Comparison of ENCODE assay signal across 1 cellular context in the genomic region with DNA sequence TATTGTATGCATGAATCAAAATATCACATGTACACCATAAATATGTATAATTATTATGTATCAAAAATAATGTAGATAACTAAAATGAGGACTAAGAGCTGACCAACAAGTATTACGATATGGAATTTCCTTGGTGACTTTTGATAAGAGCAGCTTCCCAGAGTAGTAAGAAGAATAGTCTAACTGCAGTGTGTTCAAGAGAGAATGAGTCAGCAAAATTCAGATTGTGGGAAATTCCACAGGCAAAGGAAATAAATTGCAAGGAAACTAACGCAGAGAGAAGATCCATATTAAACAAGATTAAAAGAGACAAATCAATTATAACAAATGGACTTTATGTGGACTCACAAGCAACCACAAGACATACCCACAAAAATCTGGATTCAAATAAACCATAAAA.
TF ChIP-seq lines count a peak whose summit lies in the region.

No MANE protein-coding gene starts in this region.

TF ChIP-seq in GM23338, 12 proteins besides CTCF, POLR2A, EP300 and RAD21 (continued from another document):
- TF ChIP-seq, protein P1, sequence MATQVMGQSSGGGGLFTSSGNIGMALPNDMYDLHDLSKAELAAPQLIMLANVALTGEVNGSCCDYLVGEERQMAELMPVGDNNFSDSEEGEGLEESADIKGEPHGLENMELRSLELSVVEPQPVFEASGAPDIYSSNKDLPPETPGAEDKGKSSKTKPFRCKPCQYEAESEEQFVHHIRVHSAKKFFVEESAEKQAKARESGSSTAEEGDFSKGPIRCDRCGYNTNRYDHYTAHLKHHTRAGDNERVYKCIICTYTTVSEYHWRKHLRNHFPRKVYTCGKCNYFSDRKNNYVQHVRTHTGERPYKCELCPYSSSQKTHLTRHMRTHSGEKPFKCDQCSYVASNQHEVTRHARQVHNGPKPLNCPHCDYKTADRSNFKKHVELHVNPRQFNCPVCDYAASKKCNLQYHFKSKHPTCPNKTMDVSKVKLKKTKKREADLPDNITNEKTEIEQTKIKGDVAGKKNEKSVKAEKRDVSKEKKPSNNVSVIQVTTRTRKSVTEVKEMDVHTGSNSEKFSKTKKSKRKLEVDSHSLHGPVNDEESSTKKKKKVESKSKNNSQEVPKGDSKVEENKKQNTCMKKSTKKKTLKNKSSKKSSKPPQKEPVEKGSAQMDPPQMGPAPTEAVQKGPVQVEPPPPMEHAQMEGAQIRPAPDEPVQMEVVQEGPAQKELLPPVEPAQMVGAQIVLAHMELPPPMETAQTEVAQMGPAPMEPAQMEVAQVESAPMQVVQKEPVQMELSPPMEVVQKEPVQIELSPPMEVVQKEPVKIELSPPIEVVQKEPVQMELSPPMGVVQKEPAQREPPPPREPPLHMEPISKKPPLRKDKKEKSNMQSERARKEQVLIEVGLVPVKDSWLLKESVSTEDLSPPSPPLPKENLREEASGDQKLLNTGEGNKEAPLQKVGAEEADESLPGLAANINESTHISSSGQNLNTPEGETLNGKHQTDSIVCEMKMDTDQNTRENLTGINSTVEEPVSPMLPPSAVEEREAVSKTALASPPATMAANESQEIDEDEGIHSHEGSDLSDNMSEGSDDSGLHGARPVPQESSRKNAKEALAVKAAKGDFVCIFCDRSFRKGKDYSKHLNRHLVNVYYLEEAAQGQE (IDR thresholded peaks at IDR 0.05; ENCODE audit: unreplicated experiment), result no peak
- TF ChIP-seq EZH2phosphoT487 (IDR thresholded peaks at IDR 0.05; ENCODE audit: unreplicated experiment) (no peak), EZH2 (IDR thresholded peaks at IDR 0.05; ENCODE audit: low read depth, unreplicated experiment) (no peak), STAT1 (IDR thresholded peaks at IDR 0.05; ENCODE audit: unreplicated experiment) (no peak), POLR2AphosphoS5 (IDR thresholded peaks at IDR 0.05; ENCODE audit: low read depth) (no peak), JUNB (IDR thresholded peaks at IDR 0.05; ENCODE audit: unreplicated experiment) (no peak), NANOG (IDR thresholded peaks at IDR 0.05; ENCODE audit: borderline replicate concordance) (no peak), ZNF331 (CRISPR knock-in tag; IDR thresholded peaks at IDR 0.05; ENCODE audit: low read depth) (no peak)
- TF ChIP-seq, protein P2, sequence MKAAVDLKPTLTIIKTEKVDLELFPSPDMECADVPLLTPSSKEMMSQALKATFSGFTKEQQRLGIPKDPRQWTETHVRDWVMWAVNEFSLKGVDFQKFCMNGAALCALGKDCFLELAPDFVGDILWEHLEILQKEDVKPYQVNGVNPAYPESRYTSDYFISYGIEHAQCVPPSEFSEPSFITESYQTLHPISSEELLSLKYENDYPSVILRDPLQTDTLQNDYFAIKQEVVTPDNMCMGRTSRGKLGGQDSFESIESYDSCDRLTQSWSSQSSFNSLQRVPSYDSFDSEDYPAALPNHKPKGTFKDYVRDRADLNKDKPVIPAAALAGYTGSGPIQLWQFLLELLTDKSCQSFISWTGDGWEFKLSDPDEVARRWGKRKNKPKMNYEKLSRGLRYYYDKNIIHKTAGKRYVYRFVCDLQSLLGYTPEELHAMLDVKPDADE (IDR thresholded peaks at IDR 0.05), result no peak
- TF ChIP-seq, protein P3, sequence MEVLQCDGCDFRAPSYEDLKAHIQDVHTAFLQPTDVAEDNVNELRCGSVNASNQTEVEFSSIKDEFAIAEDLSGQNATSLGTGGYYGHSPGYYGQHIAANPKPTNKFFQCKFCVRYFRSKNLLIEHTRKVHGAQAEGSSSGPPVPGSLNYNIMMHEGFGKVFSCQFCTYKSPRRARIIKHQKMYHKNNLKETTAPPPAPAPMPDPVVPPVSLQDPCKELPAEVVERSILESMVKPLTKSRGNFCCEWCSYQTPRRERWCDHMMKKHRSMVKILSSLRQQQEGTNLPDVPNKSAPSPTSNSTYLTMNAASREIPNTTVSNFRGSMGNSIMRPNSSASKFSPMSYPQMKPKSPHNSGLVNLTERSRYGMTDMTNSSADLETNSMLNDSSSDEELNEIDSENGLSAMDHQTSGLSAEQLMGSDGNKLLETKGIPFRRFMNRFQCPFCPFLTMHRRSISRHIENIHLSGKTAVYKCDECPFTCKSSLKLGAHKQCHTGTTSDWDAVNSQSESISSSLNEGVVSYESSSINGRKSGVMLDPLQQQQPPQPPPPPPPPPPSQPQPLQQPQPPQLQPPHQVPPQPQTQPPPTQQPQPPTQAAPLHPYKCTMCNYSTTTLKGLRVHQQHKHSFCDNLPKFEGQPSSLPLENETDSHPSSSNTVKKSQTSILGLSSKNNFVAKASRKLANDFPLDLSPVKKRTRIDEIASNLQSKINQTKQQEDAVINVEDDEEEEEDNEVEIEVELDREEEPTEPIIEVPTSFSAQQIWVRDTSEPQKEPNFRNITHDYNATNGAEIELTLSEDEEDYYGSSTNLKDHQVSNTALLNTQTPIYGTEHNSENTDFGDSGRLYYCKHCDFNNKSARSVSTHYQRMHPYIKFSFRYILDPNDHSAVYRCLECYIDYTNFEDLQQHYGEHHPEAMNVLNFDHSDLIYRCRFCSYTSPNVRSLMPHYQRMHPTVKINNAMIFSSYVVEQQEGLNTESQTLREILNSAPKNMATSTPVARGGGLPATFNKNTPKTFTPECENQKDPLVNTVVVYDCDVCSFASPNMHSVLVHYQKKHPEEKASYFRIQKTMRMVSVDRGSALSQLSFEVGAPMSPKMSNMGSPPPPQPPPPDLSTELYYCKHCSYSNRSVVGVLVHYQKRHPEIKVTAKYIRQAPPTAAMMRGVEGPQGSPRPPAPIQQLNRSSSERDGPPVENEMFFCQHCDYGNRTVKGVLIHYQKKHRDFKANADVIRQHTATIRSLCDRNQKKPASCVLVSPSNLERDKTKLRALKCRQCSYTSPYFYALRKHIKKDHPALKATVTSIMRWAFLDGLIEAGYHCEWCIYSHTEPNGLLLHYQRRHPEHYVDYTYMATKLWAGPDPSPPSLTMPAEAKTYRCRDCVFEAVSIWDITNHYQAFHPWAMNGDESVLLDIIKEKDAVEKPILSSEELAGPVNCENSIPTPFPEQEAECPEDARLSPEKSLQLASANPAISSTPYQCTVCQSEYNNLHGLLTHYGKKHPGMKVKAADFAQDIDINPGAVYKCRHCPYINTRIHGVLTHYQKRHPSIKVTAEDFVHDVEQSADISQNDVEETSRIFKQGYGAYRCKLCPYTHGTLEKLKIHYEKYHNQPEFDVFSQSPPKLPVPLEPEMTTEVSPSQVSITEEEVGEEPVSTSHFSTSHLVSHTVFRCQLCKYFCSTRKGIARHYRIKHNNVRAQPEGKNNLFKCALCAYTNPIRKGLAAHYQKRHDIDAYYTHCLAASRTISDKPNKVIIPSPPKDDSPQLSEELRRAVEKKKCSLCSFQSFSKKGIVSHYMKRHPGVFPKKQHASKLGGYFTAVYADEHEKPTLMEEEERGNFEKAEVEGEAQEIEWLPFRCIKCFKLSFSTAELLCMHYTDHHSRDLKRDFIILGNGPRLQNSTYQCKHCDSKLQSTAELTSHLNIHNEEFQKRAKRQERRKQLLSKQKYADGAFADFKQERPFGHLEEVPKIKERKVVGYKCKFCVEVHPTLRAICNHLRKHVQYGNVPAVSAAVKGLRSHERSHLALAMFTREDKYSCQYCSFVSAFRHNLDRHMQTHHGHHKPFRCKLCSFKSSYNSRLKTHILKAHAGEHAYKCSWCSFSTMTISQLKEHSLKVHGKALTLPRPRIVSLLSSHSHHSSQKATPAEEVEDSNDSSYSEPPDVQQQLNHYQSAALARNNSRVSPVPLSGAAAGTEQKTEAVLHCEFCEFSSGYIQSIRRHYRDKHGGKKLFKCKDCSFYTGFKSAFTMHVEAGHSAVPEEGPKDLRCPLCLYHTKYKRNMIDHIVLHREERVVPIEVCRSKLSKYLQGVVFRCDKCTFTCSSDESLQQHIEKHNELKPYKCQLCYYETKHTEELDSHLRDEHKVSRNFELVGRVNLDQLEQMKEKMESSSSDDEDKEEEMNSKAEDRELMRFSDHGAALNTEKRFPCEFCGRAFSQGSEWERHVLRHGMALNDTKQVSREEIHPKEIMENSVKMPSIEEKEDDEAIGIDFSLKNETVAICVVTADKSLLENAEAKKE (CRISPR knock-in tag; IDR thresholded peaks at IDR 0.05), result no peak
